22 cellular contexts compared by ENCODE assay signal in genomic region chr4:100290585-100290984, GRCh38.
DNase-seq lines count a peak whose midpoint lies in the region; ATAC-seq, FAIRE-seq and TF ChIP-seq lines count a peak whose summit lies in the region.
"Had no signal": no experiment of that assay in that cellular context is flagged by ENCODE, and none has a peak within 500 bp of the region (broad histone marks: within the 10 kb centered on the region; RNA-seq: fewer than 3 reads in every experiment).

No MANE protein-coding gene starts in this region.

- H3K36me3 ChIP-seq in SK-N-SH (replicated peaks in 1 of 2; ENCODE audit: control insufficient read depth in 1 of 2, insufficient read depth in 2 of 2, low read length in 1 of 2) (no peaks in the 10 kb centered on the region), heart left ventricle (no peaks in the 10 kb centered on the region)
- H3K36me3 ChIP-seq: brain microvascular endothelial cell, colonic mucosa, neutrophil, prostate gland, suprapubic skin had no signal

- H4K20me1 ChIP-seq in SK-N-SH (ENCODE audit: insufficient read depth), result no peaks in the 10 kb centered on the region

- H3K27ac ChIP-seq in SK-N-SH (ENCODE audit: low read depth in 2 of 2, low read length in 1 of 2) (peak overlapping the region; percentile 60 to 64; a peak in 3 of 4 replicates), heart left ventricle (no peak overlapping the region)
- H3K27ac ChIP-seq: brain microvascular endothelial cell, colonic mucosa, neutrophil, prostate gland, skin epidermis had no signal

- H3K9me3 ChIP-seq in SK-N-SH, result no peaks in the 10 kb centered on the region
- peaks cover 0 to 2% (median 0%) of the 10 kb centered on the region in 12 donors for H3K9me3 ChIP-seq in heart left ventricle
- H3K9me3 ChIP-seq: colonic mucosa, neutrophil, prostate gland, suprapubic skin had no signal

- no peak for TF ChIP-seq RAD21 in SK-N-SH (IDR thresholded peaks at IDR 0.05; ENCODE audit: low read length)

- H3K4me1 ChIP-seq in SK-N-SH (ENCODE audit: control insufficient read depth in 1 of 2, insufficient read depth in 2 of 2, low read depth in 1 of 2, low read length in 1 of 2) (peaks cover 3 to 20% of the 10 kb centered on the region in 2 experiments; a peak in 3 of 4 replicates), heart left ventricle (no peaks in the 10 kb centered on the region)
- H3K4me1 ChIP-seq: colonic mucosa, prostate gland, suprapubic skin had no signal

- H3F3A ChIP-seq in SK-N-SH (replicated peaks; ENCODE audit: insufficient read depth), result peaks cover 12% of the 10 kb centered on the region

- ATAC-seq in GM18861 (IDR thresholded peaks at IDR 0.05; ENCODE audit: unreplicated experiment), result no peak
- ATAC-seq in heart left ventricle, result no peak
- ATAC-seq: activated CD4-positive, CD25-positive, alpha-beta regulatory T cell treated with anti-CD3 and anti-CD28 coated beads, Interleukin-2, amount 50 U/mL, for 24 hours; activated CD8-positive, alpha-beta T cell treated with anti-CD3 and anti-CD28 coated beads, Interleukin-2, amount 10 ng/mL, durations not matched to agents 7 days and 5 days; activated naive CD8-positive, alpha-beta T cell treated with anti-CD3 and anti-CD28 coated beads, Interleukin-2, amount 50 U/mL, for 24 hours; stimulated activated effector memory CD8-positive, alpha-beta T cell treated with anti-CD3 and anti-CD28 coated beads, Interleukin-12 subunit alpha, Interleukin-12 subunit beta, amount 100 ng/mL, for 72 hours had no signal

- H2AFZ ChIP-seq in SK-N-SH (ENCODE audit: low read depth), result peak overlapping the region; percentile 75; the same call in 1 of the 2 replicates

- DNase-seq in HT1080 (ENCODE audit: low read depth) (peak; percentile 68), SK-N-SH (no peak), foreskin fibroblast (peak; percentile 32 to 50), endothelial cell (ENCODE audit: low spot score) (no peak), heart left ventricle (no peak), GM12891 (ENCODE audit: insufficient read length, low spot score) (no peak)
- DNase-seq: activated CD8-positive, alpha-beta T cell treated with anti-CD3 and anti-CD28 coated beads, Interleukin-2, amount 10 ng/mL, durations not matched to agents 7 days and 5 days; activated gamma-delta T cell; activated naive CD8-positive, alpha-beta T cell treated with anti-CD3 and anti-CD28 coated beads, Interleukin-2, amount 50 U/mL, for 24 hours; brain microvascular endothelial cell; colonic mucosa; endodermal cell; NCI-H2171; stimulated activated CD4-positive, alpha-beta T cell treated with anti-CD3 and anti-CD28 coated beads, Interleukin-1b, Interleukin-23, amount 100 ng/mL, for 48 hours had no signal

- CTCF ChIA-PET in SK-N-SH (lab: Yijun Ruan, JAX), result no interaction called here

- TF ChIP-seq POLR2A in heart left ventricle (IDR thresholded peaks at IDR 0.05) (no peak), GM12891 (IDR thresholded peaks at IDR 0.05; ENCODE audit: low read depth, low read length) (no peak)

- TF ChIP-seq CTCF in SK-N-SH (IDR thresholded peaks at IDR 0.05) (no peak), foreskin fibroblast (IDR thresholded peaks at IDR 0.05; ENCODE audit: low read depth, low read length) (no peak), endothelial cell (IDR thresholded peaks at IDR 0.05; ENCODE audit: unreplicated experiment) (no peak), heart left ventricle (IDR thresholded peaks at IDR 0.05) (no peak)

- H3K27me3 Mint-ChIP-seq in endothelial cell (ENCODE audit: unreplicated experiment), result peaks cover 1% of the 10 kb centered on the region
- H3K27me3 Mint-ChIP-seq: activated naive CD8-positive, alpha-beta T cell treated with anti-CD3 and anti-CD28 coated beads, Interleukin-2, amount 50 U/mL, for 24 hours had no signal

- FAIRE-seq in GM12891 (lab: Jason Lieb, UNC), result no peak
- FAIRE-seq: H1 had no signal

- TF ChIP-seq EP300 in SK-N-SH (IDR thresholded peaks at IDR 0.05; ENCODE audit: borderline replicate concordance in 1 of 2, low read depth in 1 of 2, low read length in 1 of 2), result peak; percentile 32 to 69; a peak in 2 of 4 replicates

- no peaks in the 10 kb centered on the region for H3K27me3 ChIP-seq in SK-N-SH (ENCODE audit: insufficient read depth)
- H3K27me3 ChIP-seq in heart left ventricle, result no peaks in the 10 kb centered on the region
- H3K27me3 ChIP-seq: brain microvascular endothelial cell, colonic mucosa, neutrophil, suprapubic skin had no signal

- no peak overlapping the region for H3K4me3 Mint-ChIP-seq in endothelial cell (ENCODE audit: unreplicated experiment)
- H3K4me3 Mint-ChIP-seq: activated CD8-positive, alpha-beta T cell treated with anti-CD3 and anti-CD28 coated beads, Interleukin-2, amount 10 ng/mL, durations not matched to agents 7 days and 5 days; activated naive CD8-positive, alpha-beta T cell treated with anti-CD3 and anti-CD28 coated beads, Interleukin-2, amount 50 U/mL, for 24 hours; endodermal cell; stimulated activated effector memory CD8-positive, alpha-beta T cell treated with anti-CD3 and anti-CD28 coated beads, Interleukin-12 subunit alpha, Interleukin-12 subunit beta, amount 100 ng/mL, for 72 hours had no signal

- H3K79me2 ChIP-seq in SK-N-SH (ENCODE audit: insufficient read depth), result no peaks in the 10 kb centered on the region

- H3K36me3 Mint-ChIP-seq in endothelial cell (ENCODE audit: low read depth, unreplicated experiment), result no peaks in the 10 kb centered on the region
- H3K36me3 Mint-ChIP-seq: stimulated activated effector memory CD8-positive, alpha-beta T cell treated with anti-CD3 and anti-CD28 coated beads, Interleukin-12 subunit alpha, Interleukin-12 subunit beta, amount 100 ng/mL, for 72 hours had no signal

- H3K9me3 Mint-ChIP-seq in endothelial cell (ENCODE audit: unreplicated experiment), result no peaks in the 10 kb centered on the region
- H3K9me3 Mint-ChIP-seq: activated naive CD8-positive, alpha-beta T cell treated with anti-CD3 and anti-CD28 coated beads, Interleukin-2, amount 50 U/mL, for 24 hours; endodermal cell; stimulated activated effector memory CD8-positive, alpha-beta T cell treated with anti-CD3 and anti-CD28 coated beads, Interleukin-12 subunit alpha, Interleukin-12 subunit beta, amount 100 ng/mL, for 72 hours had no signal

- peaks cover 12% of the 10 kb centered on the region for H3K4me1 Mint-ChIP-seq in endothelial cell (ENCODE audit: unreplicated experiment)
- H3K4me1 Mint-ChIP-seq: activated naive CD8-positive, alpha-beta T cell treated with anti-CD3 and anti-CD28 coated beads, Interleukin-2, amount 50 U/mL, for 24 hours; stimulated activated effector memory CD8-positive, alpha-beta T cell treated with anti-CD3 and anti-CD28 coated beads, Interleukin-12 subunit alpha, Interleukin-12 subunit beta, amount 100 ng/mL, for 72 hours had no signal

- no peaks in the 10 kb centered on the region for H3K9me2 ChIP-seq in SK-N-SH

- no peak overlapping the region for H3K27ac Mint-ChIP-seq in endothelial cell (ENCODE audit: unreplicated experiment)
- H3K27ac Mint-ChIP-seq: activated CD8-positive, alpha-beta T cell treated with anti-CD3 and anti-CD28 coated beads, Interleukin-2, amount 10 ng/mL, durations not matched to agents 7 days and 5 days; activated naive CD8-positive, alpha-beta T cell treated with anti-CD3 and anti-CD28 coated beads, Interleukin-2, amount 50 U/mL, for 24 hours; endodermal cell; stimulated activated effector memory CD8-positive, alpha-beta T cell treated with anti-CD3 and anti-CD28 coated beads, Interleukin-12 subunit alpha, Interleukin-12 subunit beta, amount 100 ng/mL, for 72 hours had no signal

- 48% methylated on average over 2 of the region's 2 CpGs for WGBS in SK-N-SH (ENCODE audit: low lambda C conversion rate)
- 77 to 93% (median 90%) methylated on average over 2 of the region's 2 CpGs for WGBS in heart left ventricle, 4 donors

- H3K4me2 ChIP-seq in SK-N-SH, result 0 out of 2 replicates have a peak overlapping the region, but pooled peaks have one; percentile 34

- no peak overlapping the region for H3K9ac ChIP-seq in SK-N-SH

- H3K4me3 ChIP-seq in SK-N-SH (ENCODE audit: low read depth in 2 of 2, low read length in 1 of 2) (no peak overlapping the region), foreskin fibroblast (ENCODE audit: low read depth in 1 of 2, low read length in 2 of 2) (no peak overlapping the region), heart left ventricle (no peak overlapping the region)
- H3K4me3 ChIP-seq: colonic mucosa, prostate gland, skin epidermis, suprapubic skin had no signal

- intact Hi-C loops in heart left ventricle (cut with DNase I), result no loop called here

- POLR2A ChIA-PET in SK-N-SH (lab: Yijun Ruan, JAX), result no interaction called here

TF ChIP-seq in SK-N-SH, 30 proteins besides CTCF, POLR2A, EP300 and RAD21 (continues in another document):
- TF ChIP-seq SIN3A (IDR thresholded peaks at IDR 0.05; ENCODE audit: borderline replicate concordance, low read depth, low read length), result no peak
- TF ChIP-seq EZH2phosphoT487 (IDR thresholded peaks at IDR 0.05; ENCODE audit: borderline replicate concordance, low read depth), result no peak
- TF ChIP-seq NRF1 (IDR thresholded peaks at IDR 0.05; ENCODE audit: low read depth, low read length), result no peak
- TF ChIP-seq ELF1 (IDR thresholded peaks at IDR 0.05), result no peak

TF ChIP-seq in GM12891, 5 proteins besides CTCF, POLR2A, EP300 and RAD21:
- TF ChIP-seq TAF1 (IDR thresholded peaks at IDR 0.05; ENCODE audit: low read depth, low read length), result no peak
- TF ChIP-seq POU2F2 (IDR thresholded peaks at IDR 0.05; ENCODE audit: low read depth, low read length), result no peak
- no peak for TF ChIP-seq POLR2AphosphoS5 (IDR thresholded peaks at IDR 0.05; ENCODE audit: low read depth, low read length)
- no peak for TF ChIP-seq SPI1 (IDR thresholded peaks at IDR 0.05; ENCODE audit: low read depth, low read length)
- TF ChIP-seq PAX5 (IDR thresholded peaks at IDR 0.05; ENCODE audit: insufficient read depth, low read length, severe bottlenecking), result no peak

Comparison
In these comparisons a context has a peak if more than half of its experiments do, and no peak if none do; other contexts are left out.
1. DNase-seq: peak in HT1080 (single experiment) and foreskin fibroblast (2 of 2); none in SK-N-SH (single experiment), endothelial cell (single experiment), heart left ventricle (0 of 5) and GM12891 (single experiment).
2. H3K27ac ChIP-seq: peak in SK-N-SH (2 of 2); none in heart left ventricle (0 of 12).